In the genomic region with DNA sequence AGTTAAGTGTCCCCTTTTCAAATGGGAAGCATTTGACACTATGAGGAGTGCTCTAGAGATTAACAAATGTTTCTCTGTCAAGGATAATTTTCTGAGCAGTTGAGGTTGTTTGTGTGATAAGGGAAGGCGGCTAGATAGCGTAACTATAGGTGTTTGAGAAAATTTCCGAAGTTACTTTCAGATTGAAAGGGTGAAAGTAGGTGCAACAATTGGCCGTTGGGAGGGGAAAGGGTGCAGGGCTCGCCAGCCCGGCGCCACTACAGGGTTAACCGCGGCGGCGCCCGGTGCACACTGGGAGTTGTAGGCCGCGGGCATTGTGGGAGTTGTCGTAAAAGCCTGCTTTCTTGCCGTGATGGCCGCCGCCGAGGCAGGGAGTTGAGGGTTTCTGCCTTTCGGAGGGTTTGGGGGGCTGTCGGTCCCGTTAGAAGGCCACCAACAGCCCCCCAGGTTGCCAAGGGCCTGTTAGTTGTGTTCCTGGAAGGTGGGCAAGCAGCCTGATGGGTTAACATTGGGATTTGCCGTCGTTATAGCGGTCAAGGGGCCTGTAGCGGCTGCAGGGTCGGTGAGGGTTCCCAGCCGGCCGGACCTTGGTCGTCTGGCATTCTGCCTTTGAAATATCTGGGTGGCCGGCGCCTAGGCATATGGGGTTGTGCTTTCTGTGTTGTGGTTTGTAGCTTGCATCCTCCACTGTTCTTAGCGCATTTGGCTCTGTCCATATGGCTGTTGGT, we compare ENCODE assay signal across 1 cellular context.
TF ChIP-seq lines count a peak whose summit lies in the region.

No MANE protein-coding gene starts in this region.

TF ChIP-seq in GM12878, 131 proteins besides CTCF, POLR2A, EP300 and RAD21 (continued from another document and continues in another):
- TF ChIP-seq, protein P1, sequence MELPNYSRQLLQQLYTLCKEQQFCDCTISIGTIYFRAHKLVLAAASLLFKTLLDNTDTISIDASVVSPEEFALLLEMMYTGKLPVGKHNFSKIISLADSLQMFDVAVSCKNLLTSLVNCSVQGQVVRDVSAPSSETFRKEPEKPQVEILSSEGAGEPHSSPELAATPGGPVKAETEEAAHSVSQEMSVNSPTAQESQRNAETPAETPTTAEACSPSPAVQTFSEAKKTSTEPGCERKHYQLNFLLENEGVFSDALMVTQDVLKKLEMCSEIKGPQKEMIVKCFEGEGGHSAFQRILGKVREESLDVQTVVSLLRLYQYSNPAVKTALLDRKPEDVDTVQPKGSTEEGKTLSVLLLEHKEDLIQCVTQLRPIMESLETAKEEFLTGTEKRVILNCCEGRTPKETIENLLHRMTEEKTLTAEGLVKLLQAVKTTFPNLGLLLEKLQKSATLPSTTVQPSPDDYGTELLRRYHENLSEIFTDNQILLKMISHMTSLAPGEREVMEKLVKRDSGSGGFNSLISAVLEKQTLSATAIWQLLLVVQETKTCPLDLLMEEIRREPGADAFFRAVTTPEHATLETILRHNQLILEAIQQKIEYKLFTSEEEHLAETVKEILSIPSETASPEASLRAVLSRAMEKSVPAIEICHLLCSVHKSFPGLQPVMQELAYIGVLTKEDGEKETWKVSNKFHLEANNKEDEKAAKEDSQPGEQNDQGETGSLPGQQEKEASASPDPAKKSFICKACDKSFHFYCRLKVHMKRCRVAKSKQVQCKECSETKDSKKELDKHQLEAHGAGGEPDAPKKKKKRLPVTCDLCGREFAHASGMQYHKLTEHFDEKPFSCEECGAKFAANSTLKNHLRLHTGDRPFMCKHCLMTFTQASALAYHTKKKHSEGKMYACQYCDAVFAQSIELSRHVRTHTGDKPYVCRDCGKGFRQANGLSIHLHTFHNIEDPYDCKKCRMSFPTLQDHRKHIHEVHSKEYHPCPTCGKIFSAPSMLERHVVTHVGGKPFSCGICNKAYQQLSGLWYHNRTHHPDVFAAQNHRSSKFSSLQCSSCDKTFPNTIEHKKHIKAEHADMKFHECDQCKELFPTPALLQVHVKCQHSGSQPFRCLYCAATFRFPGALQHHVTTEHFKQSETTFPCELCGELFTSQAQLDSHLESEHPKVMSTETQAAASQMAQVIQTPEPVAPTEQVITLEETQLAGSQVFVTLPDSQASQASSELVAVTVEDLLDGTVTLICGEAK (IDR thresholded peaks at IDR 0.05; ENCODE audit: borderline replicate concordance): peak; percentile 52; the same call in 1 of the 2 replicates
- peak; percentile 71 for TF ChIP-seq POLR2AphosphoS5 (IDR thresholded peaks at IDR 0.05; ENCODE audit: low read length)
- 0 out of 2 replicates have a peak, but pooled peaks have one; percentile 13 for TF ChIP-seq NR2F1 (conservative IDR thresholded peaks at IDR 0.05)
- TF ChIP-seq DPF2 (IDR thresholded peaks at IDR 0.05): peak; percentile 45; the same call in 1 of the 2 replicates
- TF ChIP-seq SMARCA5 (IDR thresholded peaks at IDR 0.05): no peak
- TF ChIP-seq ATF7 (IDR thresholded peaks at IDR 0.05; ENCODE audit: low read depth): peak; percentile 42
- TF ChIP-seq ZNF24 (IDR thresholded peaks at IDR 0.05): 0 out of 2 replicates have a peak, but pooled peaks have one; percentile 25
- peak; percentile 67; the same call in 1 of the 2 replicates for TF ChIP-seq PML (IDR thresholded peaks at IDR 0.05; ENCODE audit: low read length)
- TF ChIP-seq, protein P2, sequence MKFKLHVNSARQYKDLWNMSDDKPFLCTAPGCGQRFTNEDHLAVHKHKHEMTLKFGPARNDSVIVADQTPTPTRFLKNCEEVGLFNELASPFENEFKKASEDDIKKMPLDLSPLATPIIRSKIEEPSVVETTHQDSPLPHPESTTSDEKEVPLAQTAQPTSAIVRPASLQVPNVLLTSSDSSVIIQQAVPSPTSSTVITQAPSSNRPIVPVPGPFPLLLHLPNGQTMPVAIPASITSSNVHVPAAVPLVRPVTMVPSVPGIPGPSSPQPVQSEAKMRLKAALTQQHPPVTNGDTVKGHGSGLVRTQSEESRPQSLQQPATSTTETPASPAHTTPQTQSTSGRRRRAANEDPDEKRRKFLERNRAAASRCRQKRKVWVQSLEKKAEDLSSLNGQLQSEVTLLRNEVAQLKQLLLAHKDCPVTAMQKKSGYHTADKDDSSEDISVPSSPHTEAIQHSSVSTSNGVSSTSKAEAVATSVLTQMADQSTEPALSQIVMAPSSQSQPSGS (IDR thresholded peaks at IDR 0.05; ENCODE audit: low read length): 0 out of 2 replicates have a peak, but pooled peaks have one; percentile 22
- peak; percentile 75 for TF ChIP-seq TAF1 (IDR thresholded peaks at IDR 0.05; ENCODE audit: borderline replicate concordance, low read depth, low read length)
- TF ChIP-seq LARP7 (IDR thresholded peaks at IDR 0.05): peak; percentile 70; the same call in 1 of the 2 replicates
- TF ChIP-seq POLR2AphosphoS2 (IDR thresholded peaks at IDR 0.05; ENCODE audit: low read depth, low read length): peak; percentile 47; the same call in 1 of the 2 replicates
- TF ChIP-seq, protein P3, sequence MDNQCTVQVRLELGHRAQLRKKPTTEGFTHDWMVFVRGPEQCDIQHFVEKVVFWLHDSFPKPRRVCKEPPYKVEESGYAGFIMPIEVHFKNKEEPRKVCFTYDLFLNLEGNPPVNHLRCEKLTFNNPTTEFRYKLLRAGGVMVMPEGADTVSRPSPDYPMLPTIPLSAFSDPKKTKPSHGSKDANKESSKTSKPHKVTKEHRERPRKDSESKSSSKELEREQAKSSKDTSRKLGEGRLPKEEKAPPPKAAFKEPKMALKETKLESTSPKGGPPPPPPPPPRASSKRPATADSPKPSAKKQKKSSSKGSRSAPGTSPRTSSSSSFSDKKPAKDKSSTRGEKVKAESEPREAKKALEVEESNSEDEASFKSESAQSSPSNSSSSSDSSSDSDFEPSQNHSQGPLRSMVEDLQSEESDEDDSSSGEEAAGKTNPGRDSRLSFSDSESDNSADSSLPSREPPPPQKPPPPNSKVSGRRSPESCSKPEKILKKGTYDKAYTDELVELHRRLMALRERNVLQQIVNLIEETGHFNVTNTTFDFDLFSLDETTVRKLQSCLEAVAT (IDR thresholded peaks at IDR 0.05): peak; percentile 82
- TF ChIP-seq MEF2A (IDR thresholded peaks at IDR 0.05; ENCODE audit: insufficient read depth, low read depth, low read length): no peak
- TF ChIP-seq, protein P4, sequence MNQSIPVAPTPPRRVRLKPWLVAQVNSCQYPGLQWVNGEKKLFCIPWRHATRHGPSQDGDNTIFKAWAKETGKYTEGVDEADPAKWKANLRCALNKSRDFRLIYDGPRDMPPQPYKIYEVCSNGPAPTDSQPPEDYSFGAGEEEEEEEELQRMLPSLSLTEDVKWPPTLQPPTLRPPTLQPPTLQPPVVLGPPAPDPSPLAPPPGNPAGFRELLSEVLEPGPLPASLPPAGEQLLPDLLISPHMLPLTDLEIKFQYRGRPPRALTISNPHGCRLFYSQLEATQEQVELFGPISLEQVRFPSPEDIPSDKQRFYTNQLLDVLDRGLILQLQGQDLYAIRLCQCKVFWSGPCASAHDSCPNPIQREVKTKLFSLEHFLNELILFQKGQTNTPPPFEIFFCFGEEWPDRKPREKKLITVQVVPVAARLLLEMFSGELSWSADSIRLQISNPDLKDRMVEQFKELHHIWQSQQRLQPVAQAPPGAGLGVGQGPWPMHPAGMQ (IDR thresholded peaks at IDR 0.05; ENCODE audit: borderline replicate concordance): no peak
- TF ChIP-seq STAT3 (IDR thresholded peaks at IDR 0.05; ENCODE audit: low read depth, low read length): no peak
- TF ChIP-seq TCF7 (IDR thresholded peaks at IDR 0.05; ENCODE audit: borderline replicate concordance): peak; percentile 32; the same call in 1 of the 2 replicates
- peak; percentile 99 for TF ChIP-seq CBX5 (IDR thresholded peaks at IDR 0.05; ENCODE audit: low read depth)
- no peak for TF ChIP-seq HDGF (IDR thresholded peaks at IDR 0.05)
- TF ChIP-seq MTA2 (IDR thresholded peaks at IDR 0.05; ENCODE audit: low read depth): peak; percentile 55
- peak; percentile 74 for TF ChIP-seq NBN (IDR thresholded peaks at IDR 0.05)
- TF ChIP-seq SMC3 (IDR thresholded peaks at IDR 0.05; ENCODE audit: borderline replicate concordance, low read length): peak; percentile 6; the same call in 1 of the 2 replicates
- no peak for TF ChIP-seq CEBPB (IDR thresholded peaks at IDR 0.05; ENCODE audit: borderline replicate concordance in 1 of 2, low read depth in 2 of 2, low read length in 2 of 2)
- TF ChIP-seq KDM1A (IDR thresholded peaks at IDR 0.05; ENCODE audit: borderline replicate concordance): no peak
- TF ChIP-seq SRF (IDR thresholded peaks at IDR 0.05; ENCODE audit: low read depth in 2 of 2, low read length in 2 of 2): no peak; a peak in 1 of 4 replicates
- TF ChIP-seq EZH2 (IDR thresholded peaks at IDR 0.05; ENCODE audit: borderline replicate concordance, control insufficient read depth, low read depth, low read length): no peak
- TF ChIP-seq, protein P5, sequence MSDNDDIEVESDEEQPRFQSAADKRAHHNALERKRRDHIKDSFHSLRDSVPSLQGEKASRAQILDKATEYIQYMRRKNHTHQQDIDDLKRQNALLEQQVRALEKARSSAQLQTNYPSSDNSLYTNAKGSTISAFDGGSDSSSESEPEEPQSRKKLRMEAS (IDR thresholded peaks at IDR 0.05; ENCODE audit: low read depth, low read length): 0 out of 2 replicates have a peak, but pooled peaks have one; percentile 49
- peak; percentile 94 for TF ChIP-seq TARDBP (IDR thresholded peaks at IDR 0.05; ENCODE audit: borderline replicate concordance)
- TF ChIP-seq, protein P6, sequence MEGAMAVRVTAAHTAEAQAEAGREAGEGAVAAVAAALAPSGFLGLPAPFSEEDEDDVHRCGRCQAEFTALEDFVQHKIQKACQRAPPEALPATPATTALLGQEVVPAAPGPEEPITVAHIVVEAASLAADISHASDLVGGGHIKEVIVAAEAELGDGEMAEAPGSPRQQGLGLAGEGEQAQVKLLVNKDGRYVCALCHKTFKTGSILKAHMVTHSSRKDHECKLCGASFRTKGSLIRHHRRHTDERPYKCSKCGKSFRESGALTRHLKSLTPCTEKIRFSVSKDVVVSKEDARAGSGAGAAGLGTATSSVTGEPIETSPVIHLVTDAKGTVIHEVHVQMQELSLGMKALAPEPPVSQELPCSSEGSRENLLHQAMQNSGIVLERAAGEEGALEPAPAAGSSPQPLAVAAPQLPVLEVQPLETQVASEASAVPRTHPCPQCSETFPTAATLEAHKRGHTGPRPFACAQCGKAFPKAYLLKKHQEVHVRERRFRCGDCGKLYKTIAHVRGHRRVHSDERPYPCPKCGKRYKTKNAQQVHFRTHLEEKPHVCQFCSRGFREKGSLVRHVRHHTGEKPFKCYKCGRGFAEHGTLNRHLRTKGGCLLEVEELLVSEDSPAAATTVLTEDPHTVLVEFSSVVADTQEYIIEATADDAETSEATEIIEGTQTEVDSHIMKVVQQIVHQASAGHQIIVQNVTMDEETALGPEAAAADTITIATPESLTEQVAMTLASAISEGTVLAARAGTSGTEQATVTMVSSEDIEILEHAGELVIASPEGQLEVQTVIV (IDR thresholded peaks at IDR 0.05; ENCODE audit: borderline replicate concordance, partially characterized antibody): peak; percentile 99
- TF ChIP-seq KAT2A (conservative IDR thresholded peaks at IDR 0.05; ENCODE audit: control insufficient read depth, low read depth, low read length): no peak
- peak; percentile 93 for TF ChIP-seq RUNX3 (IDR thresholded peaks at IDR 0.05; ENCODE audit: low read length)
- peak; percentile 70 for TF ChIP-seq SREBF1 (IDR thresholded peaks at IDR 0.05; ENCODE audit: low read length)
- TF ChIP-seq SP1 (IDR thresholded peaks at IDR 0.05; ENCODE audit: low read depth, low read length): peak; percentile 64
- peak; percentile 92 for TF ChIP-seq SIX5 (IDR thresholded peaks at IDR 0.05; ENCODE audit: low read depth, low read length, severe bottlenecking)
- TF ChIP-seq NR2C1 (IDR thresholded peaks at IDR 0.05): peak; percentile 60
- TF ChIP-seq CREM (IDR thresholded peaks at IDR 0.05; ENCODE audit: low read depth): peak; percentile 92
- TF ChIP-seq RCOR1 (conservative IDR thresholded peaks at IDR 0.05; ENCODE audit: low read depth, low read length): no peak
- TF ChIP-seq POU2F2 (IDR thresholded peaks at IDR 0.05; ENCODE audit: borderline replicate concordance, low read depth, low read length): peak; percentile 65; the same call in 1 of the 3 replicates
- TF ChIP-seq, protein P7, sequence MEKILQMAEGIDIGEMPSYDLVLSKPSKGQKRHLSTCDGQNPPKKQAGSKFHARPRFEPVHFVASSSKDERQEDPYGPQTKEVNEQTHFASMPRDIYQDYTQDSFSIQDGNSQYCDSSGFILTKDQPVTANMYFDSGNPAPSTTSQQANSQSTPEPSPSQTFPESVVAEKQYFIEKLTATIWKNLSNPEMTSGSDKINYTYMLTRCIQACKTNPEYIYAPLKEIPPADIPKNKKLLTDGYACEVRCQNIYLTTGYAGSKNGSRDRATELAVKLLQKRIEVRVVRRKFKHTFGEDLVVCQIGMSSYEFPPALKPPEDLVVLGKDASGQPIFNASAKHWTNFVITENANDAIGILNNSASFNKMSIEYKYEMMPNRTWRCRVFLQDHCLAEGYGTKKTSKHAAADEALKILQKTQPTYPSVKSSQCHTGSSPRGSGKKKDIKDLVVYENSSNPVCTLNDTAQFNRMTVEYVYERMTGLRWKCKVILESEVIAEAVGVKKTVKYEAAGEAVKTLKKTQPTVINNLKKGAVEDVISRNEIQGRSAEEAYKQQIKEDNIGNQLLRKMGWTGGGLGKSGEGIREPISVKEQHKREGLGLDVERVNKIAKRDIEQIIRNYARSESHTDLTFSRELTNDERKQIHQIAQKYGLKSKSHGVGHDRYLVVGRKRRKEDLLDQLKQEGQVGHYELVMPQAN (conservative IDR thresholded peaks at IDR 0.05): no peak
- no peak for TF ChIP-seq FOXM1 (IDR thresholded peaks at IDR 0.05; ENCODE audit: low read depth, low read length)
- TF ChIP-seq, protein P8, sequence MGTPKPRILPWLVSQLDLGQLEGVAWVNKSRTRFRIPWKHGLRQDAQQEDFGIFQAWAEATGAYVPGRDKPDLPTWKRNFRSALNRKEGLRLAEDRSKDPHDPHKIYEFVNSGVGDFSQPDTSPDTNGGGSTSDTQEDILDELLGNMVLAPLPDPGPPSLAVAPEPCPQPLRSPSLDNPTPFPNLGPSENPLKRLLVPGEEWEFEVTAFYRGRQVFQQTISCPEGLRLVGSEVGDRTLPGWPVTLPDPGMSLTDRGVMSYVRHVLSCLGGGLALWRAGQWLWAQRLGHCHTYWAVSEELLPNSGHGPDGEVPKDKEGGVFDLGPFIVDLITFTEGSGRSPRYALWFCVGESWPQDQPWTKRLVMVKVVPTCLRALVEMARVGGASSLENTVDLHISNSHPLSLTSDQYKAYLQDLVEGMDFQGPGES (IDR thresholded peaks at IDR 0.05): 0 out of 2 replicates have a peak, but pooled peaks have one; percentile 45
- TF ChIP-seq, protein P9, sequence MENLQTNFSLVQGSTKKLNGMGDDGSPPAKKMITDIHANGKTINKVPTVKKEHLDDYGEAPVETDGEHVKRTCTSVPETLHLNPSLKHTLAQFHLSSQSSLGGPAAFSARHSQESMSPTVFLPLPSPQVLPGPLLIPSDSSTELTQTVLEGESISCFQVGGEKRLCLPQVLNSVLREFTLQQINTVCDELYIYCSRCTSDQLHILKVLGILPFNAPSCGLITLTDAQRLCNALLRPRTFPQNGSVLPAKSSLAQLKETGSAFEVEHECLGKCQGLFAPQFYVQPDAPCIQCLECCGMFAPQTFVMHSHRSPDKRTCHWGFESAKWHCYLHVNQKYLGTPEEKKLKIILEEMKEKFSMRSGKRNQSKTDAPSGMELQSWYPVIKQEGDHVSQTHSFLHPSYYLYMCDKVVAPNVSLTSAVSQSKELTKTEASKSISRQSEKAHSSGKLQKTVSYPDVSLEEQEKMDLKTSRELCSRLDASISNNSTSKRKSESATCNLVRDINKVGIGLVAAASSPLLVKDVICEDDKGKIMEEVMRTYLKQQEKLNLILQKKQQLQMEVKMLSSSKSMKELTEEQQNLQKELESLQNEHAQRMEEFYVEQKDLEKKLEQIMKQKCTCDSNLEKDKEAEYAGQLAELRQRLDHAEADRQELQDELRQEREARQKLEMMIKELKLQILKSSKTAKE (IDR thresholded peaks at IDR 0.05; ENCODE audit: low read depth, poor library complexity, severe bottlenecking): peak; percentile 57
- TF ChIP-seq ZNF207 (IDR thresholded peaks at IDR 0.05; ENCODE audit: borderline replicate concordance): peak; percentile 71; the same call in 1 of the 2 replicates
